11 cellular contexts compared by ENCODE assay signal in the genomic region with DNA sequence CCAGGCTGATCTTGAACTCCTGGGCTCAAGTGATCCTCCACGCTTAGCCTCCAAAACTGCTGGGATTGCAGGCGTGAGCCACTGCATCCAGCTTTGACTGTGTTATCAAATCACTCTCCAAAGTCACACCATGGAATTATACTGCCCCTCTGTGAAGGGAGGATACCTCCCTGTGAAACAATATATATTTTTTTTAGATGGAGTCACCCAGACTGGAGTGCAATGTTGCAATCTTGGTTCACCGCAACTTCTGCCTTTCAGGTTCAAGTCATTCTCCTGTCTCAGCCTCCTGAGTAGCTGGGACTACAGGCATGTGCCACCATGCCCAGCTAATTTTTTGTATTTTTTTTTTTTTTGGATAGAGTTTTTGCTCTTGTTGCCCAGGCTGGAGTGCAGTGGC.
"Had no signal": no experiment of that assay in that cellular context is flagged by ENCODE, and none has a peak within 500 bp of the region (broad histone marks: within the 10 kb centered on the region; RNA-seq: fewer than 3 reads in every experiment).

No MANE protein-coding gene starts in this region.

- H3K27me3 Mint-ChIP-seq: activated B cell treated with CpG ODN at 0.5 μM for 24 hours; activated CD4-positive, alpha-beta T cell treated with anti-CD3 and anti-CD28 coated beads, Interleukin-2, amount 10 ng/mL, durations not matched to agents 7 days and 5 days; activated naive CD4-positive, alpha-beta T cell treated with anti-CD3 and anti-CD28 coated beads, Interleukin-2, amount 10 ng/mL, durations not matched to agents 7 days and 5 days; activated T-helper 17 cell treated with anti-CD3 and anti-CD28 coated beads, Interleukin-2, amount 50 U/mL, for 72 hours had no signal

- DNase-seq: activated B cell treated with CpG ODN at 0.5 μM for 24 hours; activated CD4-positive, alpha-beta T cell treated with anti-CD3 and anti-CD28 coated beads, Interleukin-2, amount 10 ng/mL, durations not matched to agents 7 days and 5 days; activated CD8-positive, alpha-beta memory T cell treated with anti-CD3 and anti-CD28 coated beads for 24 hours; activated naive CD4-positive, alpha-beta T cell treated with anti-CD3 and anti-CD28 coated beads, Interleukin-2, amount 10 ng/mL, durations not matched to agents 7 days and 5 days; effector CD4-positive, alpha-beta T cell; foreskin keratinocyte; heart left ventricle; ovary; retina; uterus had no signal

- H3K27ac ChIP-seq: foreskin keratinocyte, ovary, uterus had no signal

- H3K4me3 Mint-ChIP-seq: activated B cell treated with CpG ODN at 0.5 μM for 24 hours; activated CD4-positive, alpha-beta T cell treated with anti-CD3 and anti-CD28 coated beads, Interleukin-2, amount 10 ng/mL, durations not matched to agents 7 days and 5 days; activated naive CD4-positive, alpha-beta T cell treated with anti-CD3 and anti-CD28 coated beads, Interleukin-2, amount 10 ng/mL, durations not matched to agents 7 days and 5 days; activated T-helper 17 cell treated with anti-CD3 and anti-CD28 coated beads, Interleukin-2, amount 50 U/mL, for 72 hours had no signal

- H3K4me1 ChIP-seq: foreskin keratinocyte, uterus had no signal

- H3K27me3 ChIP-seq: foreskin keratinocyte, heart left ventricle, ovary, uterus had no signal

- ATAC-seq: activated T-helper 17 cell treated with anti-CD3 and anti-CD28 coated beads, Interleukin-2, amount 50 U/mL, for 72 hours; foreskin keratinocyte had no signal

- H3K4me1 Mint-ChIP-seq: activated T-helper 17 cell treated with anti-CD3 and anti-CD28 coated beads, Interleukin-2, amount 50 U/mL, for 72 hours had no signal

- H3K9me3 Mint-ChIP-seq: activated B cell treated with CpG ODN at 0.5 μM for 24 hours; activated CD4-positive, alpha-beta T cell treated with anti-CD3 and anti-CD28 coated beads, Interleukin-2, amount 10 ng/mL, durations not matched to agents 7 days and 5 days; activated naive CD4-positive, alpha-beta T cell treated with anti-CD3 and anti-CD28 coated beads, Interleukin-2, amount 10 ng/mL, durations not matched to agents 7 days and 5 days; activated T-helper 17 cell treated with anti-CD3 and anti-CD28 coated beads, Interleukin-2, amount 50 U/mL, for 72 hours had no signal

- H3K36me3 ChIP-seq: ovary, uterus had no signal

- H3K27ac Mint-ChIP-seq: activated CD4-positive, alpha-beta T cell treated with anti-CD3 and anti-CD28 coated beads, Interleukin-2, amount 10 ng/mL, durations not matched to agents 7 days and 5 days; activated naive CD4-positive, alpha-beta T cell treated with anti-CD3 and anti-CD28 coated beads, Interleukin-2, amount 10 ng/mL, durations not matched to agents 7 days and 5 days; activated T-helper 17 cell treated with anti-CD3 and anti-CD28 coated beads, Interleukin-2, amount 50 U/mL, for 72 hours had no signal

- H3K9me3 ChIP-seq: heart left ventricle, ovary, uterus had no signal

- H3K4me3 ChIP-seq: heart left ventricle, ovary, uterus had no signal
